In the genomic region with DNA sequence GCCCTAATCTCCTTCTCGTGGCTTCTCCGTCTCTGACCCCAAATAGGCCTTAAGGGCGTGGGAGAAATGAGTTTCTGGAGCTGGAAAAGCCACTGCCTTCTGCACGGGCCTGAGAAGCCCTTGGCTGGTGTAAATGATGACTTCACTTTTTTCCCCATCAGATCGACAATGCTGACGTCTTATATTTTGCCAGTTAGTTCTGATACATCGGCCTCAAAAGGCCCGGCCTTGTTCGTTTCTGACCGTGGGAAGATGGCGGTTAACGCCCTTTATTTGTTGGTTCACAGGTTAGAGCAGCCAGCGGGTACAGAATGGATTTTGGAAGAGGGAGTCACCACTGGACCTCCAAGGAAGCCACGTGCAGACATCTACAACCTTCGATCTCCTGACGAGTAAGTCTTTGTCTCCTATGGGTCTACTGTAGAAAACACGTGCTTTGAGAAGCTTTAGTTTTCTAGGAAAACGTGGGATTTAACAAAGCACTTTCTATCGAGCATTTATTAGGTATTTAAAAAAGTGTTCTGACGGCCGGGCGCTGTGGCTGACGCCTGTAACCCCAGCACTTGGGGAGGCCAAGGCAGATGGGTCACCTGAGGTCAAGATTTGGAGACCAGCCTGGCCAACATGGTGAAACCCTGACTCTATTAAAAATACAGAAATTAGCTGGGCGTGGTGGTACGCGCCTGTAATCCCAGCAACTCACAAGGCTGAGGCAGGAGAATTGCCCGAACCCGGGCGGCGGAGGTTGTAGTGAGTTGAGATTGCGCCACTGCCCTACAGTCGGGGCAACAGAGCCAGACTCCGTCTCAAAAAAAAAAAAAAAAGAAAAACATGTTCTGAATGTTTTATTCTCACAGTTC, we compare ENCODE assay signal across 8 cellular contexts. TPM values are rescaled to one million over a fixed set of nuclear protein-coding genes. Genes with fewer than 3 reads are reported as not detected.
DNase-seq lines count a peak whose midpoint lies in the region; ATAC-seq and TF ChIP-seq lines count a peak whose summit lies in the region.

No MANE protein-coding gene starts in this region.

- H3K9me3 ChIP-seq in BE2C (no peaks in the 10 kb centered on the region), esophagus (ENCODE audit: control insufficient read depth in 2 of 2, insufficient read depth in 1 of 2, low read depth in 1 of 2, low read length in 1 of 2) (peaks cover 2 to 4% of the 10 kb centered on the region in 2 donors), neuronal stem cell (replicated peaks in 1 of 2; ENCODE audit: control insufficient read depth in 2 of 2, insufficient read depth in 1 of 2, low read depth in 1 of 2, low read length in 2 of 2) (peaks cover 40 to 67% of the 10 kb centered on the region in 2 donors)

- H3K27me3 ChIP-seq in BE2C (no peaks in the 10 kb centered on the region), HL-60 (ENCODE audit: insufficient read depth, poor library complexity, severe bottlenecking) (no peaks in the 10 kb centered on the region), esophagus (ENCODE audit: control insufficient read depth in 1 of 2, insufficient read depth in 2 of 2, low read length in 2 of 2) (no peaks in the 10 kb centered on the region), neuronal stem cell (ENCODE audit: control insufficient read depth in 3 of 3, insufficient read depth in 3 of 3, low read depth in 1 of 3, low read length in 3 of 3) (no peaks in the 10 kb centered on the region)

- peak overlapping the region; percentile 80 for H3K4me2 ChIP-seq in neuronal stem cell (ENCODE audit: insufficient read depth, low read length, poor library complexity, severe bottlenecking)

- H2AK5ac ChIP-seq in neuronal stem cell (ENCODE audit: low read depth, low read length), result no peak overlapping the region

- H3K9ac ChIP-seq in neuronal stem cell (ENCODE audit: low read depth, low read length, poor library complexity), result peak overlapping the region; percentile 89

- TF ChIP-seq CTCF in BE2C (IDR thresholded peaks at IDR 0.05; ENCODE audit: low read depth, low read length) (no peak), HL-60 (IDR thresholded peaks at IDR 0.05; ENCODE audit: insufficient read depth, low read length) (no peak)

- H2BK12ac ChIP-seq in neuronal stem cell (ENCODE audit: low read length), result no peak overlapping the region

- H3K18ac ChIP-seq in neuronal stem cell (ENCODE audit: low read length), result peak overlapping the region; percentile 29

- H3K14ac ChIP-seq in neuronal stem cell (ENCODE audit: low read length), result peak overlapping the region; percentile 14

- H3K23ac ChIP-seq in neuronal stem cell (ENCODE audit: low read depth, low read length, poor library complexity), result peak overlapping the region; percentile 78

- no peak for DNase-seq in BE2C
- DNase-seq in HL-60 (ENCODE audit: low read depth in 1 of 2, low spot score in 1 of 2), result peak in 1 of 2 experiments; percentile 37
- peak; percentile 23 to 36 for DNase-seq in activated CD4-positive, alpha-beta T cell treated with anti-CD3 and anti-CD28 coated beads, Interleukin-2, amount 50 U/mL, for 4 hours
- no peak for DNase-seq in neuronal stem cell (ENCODE audit: low spot score)
- DNase-seq in midbrain (lab: John Stamatoyannopoulos, UW), result no peak

- no peak overlapping the region for H4K91ac ChIP-seq in neuronal stem cell (ENCODE audit: low read depth, low read length, poor library complexity)

- H3K79me1 ChIP-seq in neuronal stem cell (ENCODE audit: low read depth, low read length), result peaks cover 11% of the 10 kb centered on the region

- no peak overlapping the region for H2BK5ac ChIP-seq in neuronal stem cell (ENCODE audit: low read length)

- no peak overlapping the region for H2BK120ac ChIP-seq in neuronal stem cell (ENCODE audit: low read depth, low read length)

- H3K36me3 ChIP-seq in BE2C, result peaks cover 69% of the 10 kb centered on the region
- peaks cover 22% of the 10 kb centered on the region in 2 donors for H3K36me3 ChIP-seq in esophagus (ENCODE audit: control insufficient read depth in 2 of 2, insufficient read depth in 2 of 2, low read length in 1 of 2)
- H3K36me3 ChIP-seq in neuronal stem cell (replicated peaks in 1 of 2; ENCODE audit: control insufficient read depth in 2 of 2, insufficient read depth in 2 of 2, low read length in 2 of 2), result peaks cover 44 to 77% of the 10 kb centered on the region in 2 donors

- H3K4me1 ChIP-seq in BE2C, result peaks cover 8% of the 10 kb centered on the region
- H3K4me1 ChIP-seq in esophagus (ENCODE audit: control insufficient read depth in 2 of 2, insufficient read depth in 2 of 2, low read length in 1 of 2), result peaks cover 0 to 4% of the 10 kb centered on the region in 2 donors
- peaks cover 0 to 7% of the 10 kb centered on the region in 2 donors for H3K4me1 ChIP-seq in neuronal stem cell (ENCODE audit: control insufficient read depth in 2 of 2, insufficient read depth in 1 of 2, low read depth in 1 of 2, low read length in 2 of 2)

- H2BK15ac ChIP-seq in neuronal stem cell (ENCODE audit: low read length), result no peak overlapping the region

- no peak overlapping the region for H3K4ac ChIP-seq in neuronal stem cell (ENCODE audit: low read length)

- H2AFZ ChIP-seq in neuronal stem cell (ENCODE audit: low read length), result peak overlapping the region; percentile 7

- peak overlapping the region; percentile 97 for H3K4me3 ChIP-seq in BE2C (ENCODE audit: low read depth, low read length)
- peak overlapping the region; percentile 50 for H3K4me3 ChIP-seq in HL-60 (replicated peaks; ENCODE audit: insufficient read depth, low read length)
- peak overlapping the region; percentile 95 to 100 for H3K4me3 ChIP-seq in esophagus (ENCODE audit: low read depth in 1 of 2, low read length in 2 of 2)
- peak overlapping the region; percentile 76 to 84 for H3K4me3 ChIP-seq in neuronal stem cell (ENCODE audit: low read length in 2 of 2)

- 8 to 9% methylated on average over 33 of the region's 33 CpGs for WGBS in esophagus, 2 donors
- WGBS in neuronal stem cell (ENCODE audit: extremely low coverage in 2 of 2, insufficient read length in 2 of 2, insufficient replicate concordance in 1 of 2), 2 donors, result no CpG with 5 or more reads among the region's 33 CpGs

- peak overlapping the region; percentile 96 for H3K27ac ChIP-seq in HL-60 (replicated peaks)
- peak overlapping the region; percentile 88 to 99 for H3K27ac ChIP-seq in esophagus (ENCODE audit: low read depth in 2 of 2, low read length in 1 of 2)
- H3K27ac ChIP-seq in neuronal stem cell (replicated peaks; ENCODE audit: low read length), result peak overlapping the region; percentile 21

- ATAC-seq in HG03097 (IDR thresholded peaks at IDR 0.05; ENCODE audit: low FRiP score, unreplicated experiment) (no peak), HG02840 (IDR thresholded peaks at IDR 0.05; ENCODE audit: low FRiP score, unreplicated experiment) (no peak)

- H4K8ac ChIP-seq in neuronal stem cell (ENCODE audit: low read depth, low read length), result no peak overlapping the region

RNA-seq across cellular contexts. Expression of a gene that starts 1.2 kb away (rescaled TPM):
- 9.0 TPM for polyA plus RNA-seq in BE2C (2012; ENCODE audit: insufficient read depth, insufficient read length, low read depth)
- polyA plus RNA-seq in esophagus, result 1 to 10 TPM; 4.4 to 5.2 TPM
- 2.4 TPM for polyA plus RNA-seq in neuronal stem cell (2013, experiment 1 of 2)
- polyA plus RNA-seq in neuronal stem cell (2013, experiment 2 of 2), result 2.2 TPM

RNA-seq across cellular contexts. Expression of a gene that starts 59.8 kb away (rescaled TPM):
- 162 TPM for polyA plus RNA-seq in BE2C (2012; ENCODE audit: insufficient read depth, insufficient read length, low read depth)
- polyA plus RNA-seq in esophagus, result 10 to 100 TPM; 14.2 to 27.0 TPM
- 33.9 TPM for polyA plus RNA-seq in neuronal stem cell (2013, experiment 1 of 2)
- polyA plus RNA-seq in neuronal stem cell (2013, experiment 2 of 2), result 33.5 TPM

Comparison
In these comparisons a context has a peak if more than half of its experiments do, and no peak if none do; other contexts are left out.
1. DNase-seq: peak in activated CD4-positive, alpha-beta T cell treated with anti-CD3 and anti-CD28 coated beads, Interleukin-2, amount 50 U/mL, for 4 hours (2 of 2); none in BE2C (single experiment), neuronal stem cell (single experiment) and midbrain (single experiment).
2. H3K27ac ChIP-seq: peak in every context shown above with its lines; median percentile 96 in HL-60; 94 in esophagus; 21 in neuronal stem cell.
3. Peak in every context shown above with its lines, with median percentiles within 50 percentile points of each other: H3K4me3 ChIP-seq.